ENCODE assay signal across 32 cellular contexts in genomic region chr20:4490595-4491280, GRCh38.
DNase-seq lines count a peak whose midpoint lies in the region; ATAC-seq and TF ChIP-seq lines count a peak whose summit lies in the region.
"Had no signal": no experiment of that assay in that cellular context is flagged by ENCODE, and none has a peak within 500 bp of the region (broad histone marks: within the 10 kb centered on the region; RNA-seq: fewer than 3 reads in every experiment).

No MANE protein-coding gene starts in this region.

- no peaks in the 10 kb centered on the region; the same call in 1 of the 2 replicates for H3K9me3 Mint-ChIP-seq in HFFc6
- H3K9me3 Mint-ChIP-seq in activated CD4-positive, alpha-beta T cell treated with anti-CD3 and anti-CD28 coated beads for 36 hours (ENCODE audit: low read depth), result no peaks in the 10 kb centered on the region
- H3K9me3 Mint-ChIP-seq: activated CD4-positive, alpha-beta T cell treated with anti-CD3 and anti-CD28 coated beads, Interleukin-2, amount 10 ng/mL, durations not matched to agents 7 days and 5 days; activated naive CD4-positive, alpha-beta T cell treated with anti-CD3 and anti-CD28 coated beads, Interleukin-2, amount 50 U/mL, for 24 hours; activated T-helper 1 cell treated with anti-CD3 and anti-CD28 coated beads, Interleukin-12 subunit alpha, Interleukin-12 subunit beta, Interleukin-2, Interleukin-4 antibody, amounts not matched to agents 30 ng/mL and 10 ng/mL and 1 ng/mL, durations not matched to agents 14 hours and 24 hours and 36 hours; CD14-positive monocyte; natural killer cell; stimulated activated naive CD8-positive, alpha-beta T cell treated with anti-CD3 and anti-CD28 coated beads, Interleukin-15, amount 100 ng/mL, for 72 hours had no signal

- H3K18ac ChIP-seq in mesendoderm (ENCODE audit: low read length), result no peak overlapping the region

- TF ChIP-seq CTCF in HFFc6 (IDR thresholded peaks at IDR 0.05), result no peak
- no peak for TF ChIP-seq CTCF in fibroblast of villous mesenchyme (IDR thresholded peaks at IDR 0.05; ENCODE audit: insufficient read depth, low read depth, low read length)

- H3K27me3 ChIP-seq in mesendoderm (ENCODE audit: insufficient read depth, low read length, poor library complexity), result no peaks in the 10 kb centered on the region
- H3K27me3 ChIP-seq: esophagus squamous epithelium, pancreas, right atrium auricular region, SJSA1, transverse colon had no signal

- POLR2A ChIA-PET in activated CD4-positive, alpha-beta T cell treated with anti-CD3 and anti-CD28 coated beads for 36 hours (lab: Charles Lee), result no interaction called here

- H2BK5ac ChIP-seq in mesendoderm (ENCODE audit: low read length), result no peak overlapping the region

- no peak overlapping the region for H3K56ac ChIP-seq in mesendoderm (ENCODE audit: low read length)

- no peak overlapping the region for H3K4ac ChIP-seq in mesendoderm (ENCODE audit: low read depth, low read length)

- H2BK120ac ChIP-seq in mesendoderm (ENCODE audit: low read depth, low read length), result no peak overlapping the region

- peak overlapping the region; percentile 93 for H3K27ac Mint-ChIP-seq in HFFc6
- no peak overlapping the region for H3K27ac Mint-ChIP-seq in activated CD4-positive, alpha-beta T cell treated with anti-CD3 and anti-CD28 coated beads for 36 hours
- H3K27ac Mint-ChIP-seq: activated CD4-positive, alpha-beta T cell treated with anti-CD3 and anti-CD28 coated beads, Interleukin-2, amount 10 ng/mL, durations not matched to agents 7 days and 5 days; activated naive CD4-positive, alpha-beta T cell treated with anti-CD3 and anti-CD28 coated beads, Interleukin-2, amount 50 U/mL, for 24 hours; activated T-helper 1 cell treated with anti-CD3 and anti-CD28 coated beads, Interleukin-12 subunit alpha, Interleukin-12 subunit beta, Interleukin-2, Interleukin-4 antibody, amounts not matched to agents 30 ng/mL and 10 ng/mL and 1 ng/mL, durations not matched to agents 14 hours and 24 hours and 36 hours; CD14-positive monocyte; natural killer cell; stimulated activated naive CD8-positive, alpha-beta T cell treated with anti-CD3 and anti-CD28 coated beads, Interleukin-15, amount 100 ng/mL, for 72 hours; T-helper 17 cell had no signal

- no peak overlapping the region for H3K4me2 ChIP-seq in mesendoderm (ENCODE audit: low read length)
- H3K4me2 ChIP-seq: PC-9 had no signal

- no peaks in the 10 kb centered on the region; the same call in 1 of the 2 replicates for H3K27me3 Mint-ChIP-seq in HFFc6 (ENCODE audit: insufficient read depth)
- peaks cover 6% of the 10 kb centered on the region for H3K27me3 Mint-ChIP-seq in activated CD4-positive, alpha-beta T cell treated with anti-CD3 and anti-CD28 coated beads for 36 hours

- H3K79me1 ChIP-seq in mesendoderm (ENCODE audit: low read length), result no peaks in the 10 kb centered on the region

- intact Hi-C loops in activated CD4-positive, alpha-beta T cell treated with anti-CD3 and anti-CD28 coated beads for 36 hours (cut with DNase I, micrococcal nuclease), result no loop called here

- WGBS in mesendoderm (ENCODE audit: extremely low coverage, insufficient coverage, low lambda C conversion rate), result no CpG with 5 or more reads among the region's 6 CpGs

- no peaks in the 10 kb centered on the region for H3K4me1 ChIP-seq in mesendoderm (ENCODE audit: control insufficient read depth, low read depth, low read length)
- H3K4me1 ChIP-seq: esophagus squamous epithelium, pancreas, right atrium auricular region, transverse colon had no signal

- no peak overlapping the region for H2AK5ac ChIP-seq in mesendoderm (ENCODE audit: low read length)

- peaks cover 74% of the 10 kb centered on the region for H3K4me1 Mint-ChIP-seq in HFFc6 (ENCODE audit: low read depth)
- H3K4me1 Mint-ChIP-seq in activated CD4-positive, alpha-beta T cell treated with anti-CD3 and anti-CD28 coated beads for 36 hours, result no peaks in the 10 kb centered on the region
- H3K4me1 Mint-ChIP-seq: activated CD4-positive, alpha-beta T cell treated with anti-CD3 and anti-CD28 coated beads, Interleukin-2, amount 10 ng/mL, durations not matched to agents 7 days and 5 days; activated naive CD4-positive, alpha-beta T cell treated with anti-CD3 and anti-CD28 coated beads, Interleukin-2, amount 50 U/mL, for 24 hours; CD14-positive monocyte; natural killer cell; stimulated activated naive CD8-positive, alpha-beta T cell treated with anti-CD3 and anti-CD28 coated beads, Interleukin-15, amount 100 ng/mL, for 72 hours; T-helper 17 cell had no signal

- H2BK15ac ChIP-seq in mesendoderm (replicated peaks; ENCODE audit: low read depth), result no peak overlapping the region

- H4K5ac ChIP-seq in mesendoderm (ENCODE audit: low read length), result no peak overlapping the region

- H3K27ac ChIP-seq in mesendoderm (ENCODE audit: low read depth, low read length), result no peak overlapping the region
- H3K27ac ChIP-seq: esophagus squamous epithelium, pancreas, PC-9, right atrium auricular region, SJSA1, transverse colon had no signal

- CTCF ChIA-PET in activated CD4-positive, alpha-beta T cell treated with anti-CD3 and anti-CD28 coated beads for 36 hours (lab: Charles Lee), result interaction anchor here (0.8 to 0.9 kb wide), 2 partner anchors 201 to 960 kb away, joined by 3 to 4 read pairs; no protein-coding TSS in a partner anchor

- peak overlapping the region; percentile 14 for H3K4me3 Mint-ChIP-seq in HFFc6
- H3K4me3 Mint-ChIP-seq in activated CD4-positive, alpha-beta T cell treated with anti-CD3 and anti-CD28 coated beads for 36 hours, result no peak overlapping the region
- H3K4me3 Mint-ChIP-seq: activated CD4-positive, alpha-beta T cell treated with anti-CD3 and anti-CD28 coated beads, Interleukin-2, amount 10 ng/mL, durations not matched to agents 7 days and 5 days; activated naive CD4-positive, alpha-beta T cell treated with anti-CD3 and anti-CD28 coated beads, Interleukin-2, amount 50 U/mL, for 24 hours; activated T-helper 1 cell treated with anti-CD3 and anti-CD28 coated beads, Interleukin-12 subunit alpha, Interleukin-12 subunit beta, Interleukin-2, Interleukin-4 antibody, amounts not matched to agents 30 ng/mL and 10 ng/mL and 1 ng/mL, durations not matched to agents 14 hours and 24 hours and 36 hours; CD14-positive monocyte; natural killer cell; stimulated activated naive CD8-positive, alpha-beta T cell treated with anti-CD3 and anti-CD28 coated beads, Interleukin-15, amount 100 ng/mL, for 72 hours; T-helper 17 cell had no signal

- no peak overlapping the region for H4K8ac ChIP-seq in mesendoderm (ENCODE audit: low read depth, low read length)

- H3K79me2 ChIP-seq in mesendoderm (ENCODE audit: control insufficient read depth, insufficient read depth, low read length), result no peaks in the 10 kb centered on the region

- no peaks in the 10 kb centered on the region for H3K36me3 ChIP-seq in mesendoderm (ENCODE audit: control insufficient read depth, insufficient read depth, low read length)
- H3K36me3 ChIP-seq: esophagus squamous epithelium, pancreas, right atrium auricular region, SJSA1, transverse colon had no signal

- no peak overlapping the region for H3K23ac ChIP-seq in mesendoderm (ENCODE audit: low read length)

- peak; percentile 63 for DNase-seq in AG08395 (ENCODE audit: low spot score)
- peak; percentile 66 for DNase-seq in HFFc6
- DNase-seq in astrocyte of the hippocampus (ENCODE audit: low read depth, low spot score), result peak; percentile 17
- DNase-seq in fibroblast of villous mesenchyme (ENCODE audit: low read depth), result peak; percentile 19
- no peak for DNase-seq in mesendoderm
- DNase-seq in activated CD4-positive, alpha-beta T cell treated with anti-CD3 and anti-CD28 coated beads for 36 hours, result no peak
- no peak for DNase-seq in NOMO-1 treated with DMSO at 0.1 percent for 48 hours (lab: John Stamatoyannopoulos, UW; ENCODE audit: unreplicated experiment)
- DNase-seq: ACHN; activated CD4-positive, alpha-beta T cell treated with anti-CD3 and anti-CD28 coated beads, Interleukin-2, amount 10 ng/mL, durations not matched to agents 7 days and 5 days; aorta; effector CD4-positive, alpha-beta T cell; esophagus squamous epithelium; HCEC 1CT; head of caudate nucleus; Kasumi-1; left colon; natural killer cell; NCI-H1105; NCI-H2029; pancreas; PC-9; stimulated activated CD4-positive, alpha-beta T cell treated with anti-CD3 and anti-CD28 coated beads, Interleukin-12 subunit alpha, Interleukin-12 subunit beta, amount 100 ng/mL, for 4 hours; stimulated activated naive CD8-positive, alpha-beta T cell treated with anti-CD3 and anti-CD28 coated beads, Interleukin-15, amount 100 ng/mL, for 72 hours; T-helper 17 cell; transverse colon had no signal

- H3K4me3 ChIP-seq in fibroblast of villous mesenchyme (ENCODE audit: low read depth, low read length) (no peak overlapping the region), mesendoderm (ENCODE audit: low read length) (no peak overlapping the region)
- H3K4me3 ChIP-seq: esophagus squamous epithelium, GM12878, pancreas, PC-9, right atrium auricular region, SJSA1, transverse colon had no signal

- no peak for ATAC-seq in HG03097 (IDR thresholded peaks at IDR 0.05; ENCODE audit: low FRiP score, unreplicated experiment)
- ATAC-seq in activated CD4-positive, alpha-beta T cell treated with anti-CD3 and anti-CD28 coated beads for 36 hours, result no peak
- ATAC-seq: GM12878; left colon; natural killer cell; pancreas; stimulated activated naive CD8-positive, alpha-beta T cell treated with anti-CD3 and anti-CD28 coated beads, Interleukin-15, amount 100 ng/mL, for 72 hours; T-helper 17 cell had no signal

- no peak overlapping the region for H3K9ac ChIP-seq in mesendoderm (ENCODE audit: low read length)

- no peaks in the 10 kb centered on the region for H3K36me3 Mint-ChIP-seq in HFFc6 (ENCODE audit: low read depth)
- no peaks in the 10 kb centered on the region for H3K36me3 Mint-ChIP-seq in activated CD4-positive, alpha-beta T cell treated with anti-CD3 and anti-CD28 coated beads for 36 hours (ENCODE audit: low read depth)
- H3K36me3 Mint-ChIP-seq: activated naive CD4-positive, alpha-beta T cell treated with anti-CD3 and anti-CD28 coated beads, Interleukin-2, amount 50 U/mL, for 24 hours; CD14-positive monocyte; natural killer cell had no signal

Comparison
In these comparisons a context has a peak if more than half of its experiments do, and no peak if none do; other contexts are left out.
1. DNase-seq: peak in AG08395 (single experiment), HFFc6 (single experiment), astrocyte of the hippocampus (single experiment) and fibroblast of villous mesenchyme (single experiment); none in mesendoderm (single experiment), activated CD4-positive, alpha-beta T cell treated with anti-CD3 and anti-CD28 coated beads for 36 hours (single experiment) and NOMO-1 treated with DMSO at 0.1 percent for 48 hours (single experiment).